ENCODE assay signal across 8 cellular contexts in genomic region chr5:60668715-60669304, GRCh38. TPM values are rescaled to one million over a fixed set of nuclear protein-coding genes. Genes with fewer than 3 reads are reported as not detected.
DNase-seq lines count a peak whose midpoint lies in the region; ATAC-seq and TF ChIP-seq lines count a peak whose summit lies in the region.

No MANE protein-coding gene starts in this region.

- no peaks in the 10 kb centered on the region for H3K4me1 Mint-ChIP-seq in stimulated activated effector memory CD8-positive, alpha-beta T cell treated with anti-CD3 and anti-CD28 coated beads, Interleukin-12 subunit alpha, Interleukin-12 subunit beta, amount 100 ng/mL, for 72 hours

- H3K27me3 ChIP-seq in heart right ventricle (no peaks in the 10 kb centered on the region), OCI-LY3 (ENCODE audit: low read depth, low read length) (no peaks in the 10 kb centered on the region), spleen (replicated peaks in 1 of 7) (no peaks in the 10 kb centered on the region)

- intact Hi-C loops in heart right ventricle (cut with DNase I) = loop anchor here in 5 of 10 donors (1.0 to 10.0 kb wide), 3 partner anchors 854 to 859 kb away; no protein-coding TSS in a partner anchor
- intact Hi-C loops in Right ventricle myocardium inferior (cut with DNase I) = loop anchor here (2.0 kb wide), 1 partner anchor 854 kb away; no protein-coding TSS in a partner anchor
- intact Hi-C loops in spleen (cut with DNase I; ENCODE audit: low total_unique reads) = no loop called here

- H3K4me3 Mint-ChIP-seq in stimulated activated effector memory CD8-positive, alpha-beta T cell treated with anti-CD3 and anti-CD28 coated beads, Interleukin-12 subunit alpha, Interleukin-12 subunit beta, amount 100 ng/mL, for 72 hours = no peak overlapping the region

- no peaks in the 10 kb centered on the region for H4K20me1 ChIP-seq in OCI-LY3 (ENCODE audit: insufficient read depth, low read length)

- ATAC-seq in heart right ventricle = no peak
- no peak for ATAC-seq in Right ventricle myocardium inferior
- no peak for ATAC-seq in stimulated activated effector memory CD8-positive, alpha-beta T cell treated with anti-CD3 and anti-CD28 coated beads, Interleukin-12 subunit alpha, Interleukin-12 subunit beta, amount 100 ng/mL, for 72 hours
- no peak for ATAC-seq in HG03139 (IDR thresholded peaks at IDR 0.05; ENCODE audit: unreplicated experiment)

- TF ChIP-seq CTCF in heart right ventricle (IDR thresholded peaks at IDR 0.05) = peak; percentile 45 to 74 (median 67)
- peak; percentile 69 for TF ChIP-seq CTCF in OCI-LY3 (IDR thresholded peaks at IDR 0.05; ENCODE audit: low read depth, low read length)
- peak in 10 of 11 experiments; percentile 20 to 61 (median 48) for TF ChIP-seq CTCF in spleen (IDR thresholded peaks at IDR 0.05 in 8 of 11, conservative IDR thresholded peaks at IDR 0.05 in 3 of 11)

- H3K9me3 Mint-ChIP-seq in stimulated activated effector memory CD8-positive, alpha-beta T cell treated with anti-CD3 and anti-CD28 coated beads, Interleukin-12 subunit alpha, Interleukin-12 subunit beta, amount 100 ng/mL, for 72 hours = no peaks in the 10 kb centered on the region

- no peak overlapping the region for H2AFZ ChIP-seq in OCI-LY3 (ENCODE audit: low read depth, low read length)

- no peak for DNase-seq in heart right ventricle
- DNase-seq in Right ventricle myocardium inferior (ENCODE audit: missing footprints) = no peak
- peak; percentile 13 for DNase-seq in fibroblast of gingiva (ENCODE audit: low read depth)
- no peak for DNase-seq in spleen
- DNase-seq in iPS-NIHi7 (ENCODE audit: extremely low spot score) = no peak
- DNase-seq in stimulated activated effector memory CD8-positive, alpha-beta T cell treated with anti-CD3 and anti-CD28 coated beads, Interleukin-12 subunit alpha, Interleukin-12 subunit beta, amount 100 ng/mL, for 72 hours (ENCODE audit: low spot score in 2 of 2) = no peak

- H3K9ac ChIP-seq in OCI-LY3 (ENCODE audit: low read length) = no peak overlapping the region

- H3K27ac ChIP-seq in heart right ventricle (no peak overlapping the region), OCI-LY3 (ENCODE audit: low read length) (no peak overlapping the region), spleen (no peak overlapping the region)

- H3K36me3 ChIP-seq in heart right ventricle (no peaks in the 10 kb centered on the region), OCI-LY3 (replicated peaks; ENCODE audit: low read depth, low read length) (no peaks in the 10 kb centered on the region), spleen (peaks cover 0 to 4% (median 0%) of the 10 kb centered on the region in 6 donors)

- H3K4me1 ChIP-seq in heart right ventricle (peaks cover 0 to 4% (median 0%) of the 10 kb centered on the region in 9 donors), OCI-LY3 (ENCODE audit: low read length) (no peaks in the 10 kb centered on the region), spleen (no peaks in the 10 kb centered on the region)

- no peak overlapping the region for H3K4me3 ChIP-seq in heart right ventricle
- H3K4me3 ChIP-seq in OCI-LY3 (ENCODE audit: low read length) = no peak overlapping the region
- H3K4me3 ChIP-seq in spleen = no peak overlapping the region

- H3K9me3 ChIP-seq in heart right ventricle = no peaks in the 10 kb centered on the region
- H3K9me3 ChIP-seq in OCI-LY3 (ENCODE audit: insufficient read depth, low read length) = no peaks in the 10 kb centered on the region
- no peaks in the 10 kb centered on the region for H3K9me3 ChIP-seq in spleen

- no peak overlapping the region for H3K4me2 ChIP-seq in OCI-LY3 (ENCODE audit: low read length)

- TF ChIP-seq POLR2A in spleen (IDR thresholded peaks at IDR 0.05) = no peak

- H3K27ac Mint-ChIP-seq in stimulated activated effector memory CD8-positive, alpha-beta T cell treated with anti-CD3 and anti-CD28 coated beads, Interleukin-12 subunit alpha, Interleukin-12 subunit beta, amount 100 ng/mL, for 72 hours = no peak overlapping the region

- no peaks in the 10 kb centered on the region for H3K36me3 Mint-ChIP-seq in stimulated activated effector memory CD8-positive, alpha-beta T cell treated with anti-CD3 and anti-CD28 coated beads, Interleukin-12 subunit alpha, Interleukin-12 subunit beta, amount 100 ng/mL, for 72 hours

- H3K79me2 ChIP-seq in OCI-LY3 (ENCODE audit: low read length) = peaks cover 9% of the 10 kb centered on the region; the same call in 1 of the 2 replicates

RNA-seq across cellular contexts. Expression of gene DEPDC1B, which starts 31.2 kb away (rescaled TPM):
- total RNA-seq in heart right ventricle (1 to 10 TPM in 1 of 10 donors, under 1 TPM in 2, not detected in 7; 0.46 to 1.1 (median 0.59) TPM), Right ventricle myocardium inferior (0.22 TPM), spleen (1 to 10 TPM; 1.1 to 5.6 (median 2.6) TPM)
- polyA plus RNA-seq in heart right ventricle (under 1 TPM; 0.04 to 0.15 TPM), spleen (1 to 10 TPM in 2 of 3 donors, under 1 TPM in 1; 0.63 to 4.0 (median 1.4) TPM)
